In genomic region chr5:73312146-73312871, GRCh38 we compare ENCODE assay signal across 9 cellular contexts.
A peak's percentile ranks its signal among the peaks of the same experiment; 100 is the strongest.
DNase-seq lines count a peak whose midpoint lies in the region; ATAC-seq and TF ChIP-seq lines count a peak whose summit lies in the region.
"Had no signal": no experiment of that assay in that cellular context is flagged by ENCODE, and none has a peak within 500 bp of the region (broad histone marks: within the 10 kb centered on the region; RNA-seq: fewer than 3 reads in every experiment).

No MANE protein-coding gene starts in this region.

- intact Hi-C loops in breast epithelium (cut with DNase I; ENCODE audit: low total_unique reads) = no loop called here

- H3K27ac ChIP-seq in breast epithelium = peak overlapping the region; percentile 71 to 76

- H3K9me3 ChIP-seq in ES-I3 (ENCODE audit: control insufficient read depth, insufficient read depth, low read length) = no peaks in the 10 kb centered on the region
- no peaks in the 10 kb centered on the region for H3K9me3 ChIP-seq in breast epithelium

- H3K4me1 Mint-ChIP-seq in nephron = peaks cover 19% of the 10 kb centered on the region
- no peaks in the 10 kb centered on the region for H3K4me1 Mint-ChIP-seq in T-helper 2 cell treated with Interferon-gamma antibody and Interleukin-4, amounts not matched to agents 5 μg/mL and 100 μg/mL, for 36 hours (ENCODE audit: low read depth)
- H3K4me1 Mint-ChIP-seq: stimulated activated memory B cell treated with anti-CD40 and anti-IgM and Interleukin-4, amounts not matched to agents 10 μg/mL and 1 μg/mL and 100 μg/mL, for 72 hours had no signal

- peak overlapping the region; percentile 56 to 81 (median 57) for H3K27ac Mint-ChIP-seq in nephron
- H3K27ac Mint-ChIP-seq in T-helper 2 cell treated with Interferon-gamma antibody and Interleukin-4, amounts not matched to agents 5 μg/mL and 100 μg/mL, for 36 hours = no peak overlapping the region
- H3K27ac Mint-ChIP-seq: stimulated activated memory B cell treated with anti-CD40 and anti-IgM and Interleukin-4, amounts not matched to agents 10 μg/mL and 1 μg/mL and 100 μg/mL, for 72 hours had no signal

- H3K9ac ChIP-seq in ES-I3 (ENCODE audit: low read depth, low read length) = peak overlapping the region; percentile 39; the same call in 1 of the 2 replicates

- H3K27me3 ChIP-seq in breast epithelium = peaks cover 0 to 4% of the 10 kb centered on the region in 2 donors

- TF ChIP-seq CTCF in breast epithelium (IDR thresholded peaks at IDR 0.05) (no peak), nephron (IDR thresholded peaks at IDR 0.05; ENCODE audit: unreplicated experiment in 3 of 3) (no peak)

- ATAC-seq in GM21390 (IDR thresholded peaks at IDR 0.05; ENCODE audit: unreplicated experiment) = no peak
- ATAC-seq: stimulated activated memory B cell treated with anti-CD40 and anti-IgM and Interleukin-4, amounts not matched to agents 10 μg/mL and 1 μg/mL and 100 μg/mL, for 72 hours had no signal

- no peaks in the 10 kb centered on the region for H3K9me3 Mint-ChIP-seq in nephron
- H3K9me3 Mint-ChIP-seq in T-helper 2 cell treated with Interferon-gamma antibody and Interleukin-4, amounts not matched to agents 5 μg/mL and 100 μg/mL, for 36 hours = no peaks in the 10 kb centered on the region
- H3K9me3 Mint-ChIP-seq: stimulated activated memory B cell treated with anti-CD40 and anti-IgM and Interleukin-4, amounts not matched to agents 10 μg/mL and 1 μg/mL and 100 μg/mL, for 72 hours had no signal

- H3K36me3 Mint-ChIP-seq in nephron (ENCODE audit: low read depth) = no peaks in the 10 kb centered on the region
- H3K36me3 Mint-ChIP-seq in T-helper 2 cell treated with Interferon-gamma antibody and Interleukin-4, amounts not matched to agents 5 μg/mL and 100 μg/mL, for 36 hours (ENCODE audit: low read depth) = no peaks in the 10 kb centered on the region
- H3K36me3 Mint-ChIP-seq: stimulated activated memory B cell treated with anti-CD40 and anti-IgM and Interleukin-4, amounts not matched to agents 10 μg/mL and 1 μg/mL and 100 μg/mL, for 72 hours had no signal

- peaks cover 72% of the 10 kb centered on the region for H3K27me3 Mint-ChIP-seq in nephron (ENCODE audit: low read depth)
- H3K27me3 Mint-ChIP-seq in T-helper 2 cell treated with Interferon-gamma antibody and Interleukin-4, amounts not matched to agents 5 μg/mL and 100 μg/mL, for 36 hours (ENCODE audit: low read depth) = peaks cover 70% of the 10 kb centered on the region

- DNase-seq in MV-4-11 (lab: John Stamatoyannopoulos, UW) (peak; percentile 88), breast epithelium (ENCODE audit: low spot score in 2 of 2) (no peak), KG1 (lab: John Stamatoyannopoulos, UW) (no peak), kidney tubule cell (ENCODE audit: low spot score) (no peak)
- DNase-seq in T-helper 2 cell treated with Interferon-gamma antibody and Interleukin-4, amounts not matched to agents 5 μg/mL and 100 μg/mL, for 36 hours (ENCODE audit: low spot score) = no peak

- peak overlapping the region in 1 of 3 experiments; percentile 22 for H3K4me3 Mint-ChIP-seq in nephron
- no peak overlapping the region for H3K4me3 Mint-ChIP-seq in T-helper 2 cell treated with Interferon-gamma antibody and Interleukin-4, amounts not matched to agents 5 μg/mL and 100 μg/mL, for 36 hours
- H3K4me3 Mint-ChIP-seq: stimulated activated memory B cell treated with anti-CD40 and anti-IgM and Interleukin-4, amounts not matched to agents 10 μg/mL and 1 μg/mL and 100 μg/mL, for 72 hours had no signal

- H3K36me3 ChIP-seq in ES-I3 (ENCODE audit: insufficient read depth, low read length) = no peaks in the 10 kb centered on the region
- H3K36me3 ChIP-seq in breast epithelium = no peaks in the 10 kb centered on the region

- TF ChIP-seq POLR2A in breast epithelium (IDR thresholded peaks at IDR 0.05) = no peak

- H3K4me1 ChIP-seq in ES-I3 (ENCODE audit: insufficient read depth, low read length) (peaks cover 19% of the 10 kb centered on the region), breast epithelium (no peaks in the 10 kb centered on the region)

- peak overlapping the region in 1 of 3 donors; percentile 35 for H3K4me3 ChIP-seq in breast epithelium
